ENCODE assay signal across 1 cellular context in genomic region chr11:2699531-2700414, GRCh38.
A peak's percentile ranks its signal among the peaks of the same experiment; 100 is the strongest.
TF ChIP-seq lines count a peak whose summit lies in the region.

KCNQ1OT1 (minus strand) TSS chr11:2699994.

TF ChIP-seq in HepG2, 621 proteins besides CTCF, POLR2A, EP300 and RAD21 (continued from another document and continues in another):
- TF ChIP-seq AFF4 (CRISPR knock-in tag; IDR thresholded peaks at IDR 0.05) (peak; percentile 99), TRIM24 (CRISPR knock-in tag; IDR thresholded peaks at IDR 0.05) (0 out of 2 replicates have a peak, but pooled peaks have one; percentile 16), KMT2B (CRISPR knock-in tag; IDR thresholded peaks at IDR 0.05) (peak; percentile 67), KDM5B (CRISPR knock-in tag; IDR thresholded peaks at IDR 0.05; ENCODE audit: borderline replicate concordance) (peak; percentile 95), ZNF569 (CRISPR knock-in tag; IDR thresholded peaks at IDR 0.05; ENCODE audit: borderline replicate concordance) (no peak), CBX5 (CRISPR knock-in tag; IDR thresholded peaks at IDR 0.05; ENCODE audit: borderline replicate concordance) (peak; percentile 44; the same call in 1 of the 2 replicates), RBAK (CRISPR knock-in tag; IDR thresholded peaks at IDR 0.05) (no peak), PATZ1 (CRISPR knock-in tag; IDR thresholded peaks at IDR 0.05) (peak; percentile 93), ZNF160 (CRISPR knock-in tag; IDR thresholded peaks at IDR 0.05) (peak; percentile 94), NCOA1 (CRISPR knock-in tag; IDR thresholded peaks at IDR 0.05) (no peak), AGO2 (optimal IDR thresholded peaks at IDR 0.05; ENCODE audit: low read depth, low read length) (peak; percentile 99), ZNF280B (CRISPR knock-in tag; IDR thresholded peaks at IDR 0.05; ENCODE audit: borderline replicate concordance) (no peak; the same call in none of the 2 replicates), ZNF484 (CRISPR knock-in tag; IDR thresholded peaks at IDR 0.05; ENCODE audit: borderline replicate concordance, low read depth) (no peak; the same call in 1 of the 2 replicates), THAP9 (CRISPR knock-in tag; IDR thresholded peaks at IDR 0.05; ENCODE audit: borderline replicate concordance) (no peak), ZNF121 (CRISPR knock-in tag; IDR thresholded peaks at IDR 0.05) (0 out of 2 replicates have a peak, but pooled peaks have one; percentile 16), ZNF547 (CRISPR knock-in tag; IDR thresholded peaks at IDR 0.05) (peak; percentile 56; the same call in 1 of the 2 replicates), SRY (CRISPR knock-in tag; IDR thresholded peaks at IDR 0.05) (peak; percentile 74; the same call in 1 of the 2 replicates), REPIN1 (CRISPR knock-in tag; IDR thresholded peaks at IDR 0.05; ENCODE audit: borderline replicate concordance, low read depth) (peak; percentile 89), RERE (CRISPR knock-in tag; IDR thresholded peaks at IDR 0.05; ENCODE audit: low read depth) (0 out of 2 replicates have a peak, but pooled peaks have one; percentile 14), ZNF251 (CRISPR knock-in tag; IDR thresholded peaks at IDR 0.05) (no peak), ZNF878 (CRISPR knock-in tag; IDR thresholded peaks at IDR 0.05) (peak; percentile 92), TBX2 (CRISPR knock-in tag; IDR thresholded peaks at IDR 0.05; ENCODE audit: borderline replicate concordance) (peak; percentile 98), KLF16 (CRISPR knock-in tag; IDR thresholded peaks at IDR 0.05) (peak in 1 of 2 experiments; percentile 92; a peak in 2 of 4 replicates), CREM (IDR thresholded peaks at IDR 0.05) (peak; percentile 47; the same call in 1 of the 2 replicates), CREM (CRISPR knock-in tag; IDR thresholded peaks at IDR 0.05) (no peak), MAZ (IDR thresholded peaks at IDR 0.05; ENCODE audit: borderline replicate concordance, low read depth, low read length) (peak; percentile 90; the same call in 1 of the 2 replicates), MAZ (CRISPR knock-in tag; IDR thresholded peaks at IDR 0.05; ENCODE audit: low read depth) (peak; percentile 93), POLR2G (IDR thresholded peaks at IDR 0.05; ENCODE audit: low read depth, low read length) (peak; percentile 99), ZBTB43 (CRISPR knock-in tag; conservative IDR thresholded peaks at IDR 0.05) (peak; percentile 72; the same call in 1 of the 2 replicates), GTF2F1 (IDR thresholded peaks at IDR 0.05; ENCODE audit: low read length) (peak; percentile 72; the same call in 1 of the 2 replicates), NFIC (IDR thresholded peaks at IDR 0.05; ENCODE audit: low read length) (no peak), RCOR2 (CRISPR knock-in tag; IDR thresholded peaks at IDR 0.05) (no peak), CREB3 (CRISPR knock-in tag; IDR thresholded peaks at IDR 0.05) (no peak; the same call in 1 of the 2 replicates), USF2 (IDR thresholded peaks at IDR 0.05; ENCODE audit: low read depth, low read length) (no peak), USF2 (CRISPR knock-in tag; IDR thresholded peaks at IDR 0.05; ENCODE audit: borderline replicate concordance) (peak; percentile 59; the same call in 1 of the 2 replicates), XRCC5 (optimal IDR thresholded peaks at IDR 0.05; ENCODE audit: low read length) (peak; percentile 46), U2AF2 (IDR thresholded peaks at IDR 0.05; ENCODE audit: low read depth, low read length) (0 out of 2 replicates have a peak, but pooled peaks have one; percentile 36), ZNF597 (CRISPR knock-in tag; IDR thresholded peaks at IDR 0.05) (no peak)
